ENCODE assay signal across 12 cellular contexts in the genomic region with DNA sequence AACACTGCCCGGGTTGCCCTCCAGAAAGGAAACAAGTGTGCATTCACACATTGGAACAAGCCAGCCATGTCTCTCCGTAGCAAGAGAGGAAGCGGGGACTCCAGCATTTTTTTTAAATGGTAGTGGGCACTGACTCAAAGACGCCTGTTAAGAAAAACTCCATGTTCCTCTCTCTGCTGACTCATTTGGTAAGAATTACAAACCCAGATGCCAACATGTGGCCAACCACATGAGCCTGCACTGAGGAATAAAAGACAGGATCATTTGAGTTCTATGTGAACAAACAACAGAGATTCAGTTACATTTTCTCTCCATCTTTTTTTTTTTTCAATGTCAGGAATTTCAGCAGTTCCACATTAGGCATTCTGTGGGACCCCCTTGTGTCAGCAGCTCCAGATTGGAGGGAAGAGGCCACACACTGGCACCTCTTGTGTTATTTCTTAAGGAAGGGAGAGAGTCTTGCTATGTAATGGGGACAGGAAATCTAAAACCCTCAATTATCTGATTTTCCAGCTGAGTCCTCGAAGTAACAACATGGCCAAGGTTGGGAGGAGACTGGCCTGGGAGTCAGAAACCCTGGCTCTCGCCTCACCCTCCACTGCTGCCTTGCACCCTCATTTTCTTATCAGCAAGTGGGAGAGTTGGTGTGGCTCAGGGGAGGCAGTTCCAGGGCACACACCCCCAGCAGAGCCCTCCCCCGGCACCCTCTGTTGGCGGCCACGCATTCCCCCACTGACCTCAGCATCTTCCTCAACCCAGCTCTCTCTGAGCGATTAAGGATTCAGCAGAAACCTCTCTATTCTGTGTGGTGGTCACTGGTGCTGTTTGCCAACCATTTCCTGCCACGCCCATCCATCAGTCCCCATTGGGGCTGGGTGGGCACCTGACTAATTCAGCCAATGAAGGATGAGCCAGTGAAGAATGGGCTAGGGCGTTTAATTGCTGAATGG.
A peak's percentile ranks its signal among the peaks of the same experiment; 100 is the strongest.
DNase-seq lines count a peak whose midpoint lies in the region; TF ChIP-seq lines count a peak whose summit lies in the region.
"Had no signal": no experiment of that assay in that cellular context is flagged by ENCODE, and none has a peak within 500 bp of the region (broad histone marks: within the 10 kb centered on the region; RNA-seq: fewer than 3 reads in every experiment).

No MANE protein-coding gene starts in this region.

- CTCF ChIA-PET in RWPE1 (lab: Yijun Ruan, JAX): interaction anchor here (0.6 to 1.0 kb wide), 3 partner anchors 13 to 37 kb away, joined by 3 read pairs; no protein-coding TSS in a partner anchor
- CTCF ChIA-PET in HEK293T (lab: Yijun Ruan, JAX): no interaction called here

- H3K27me3 Mint-ChIP-seq in activated T-helper 2 cell treated with anti-CD3 and anti-CD28 coated beads, Interferon-gamma antibody, Interleukin-2, Interleukin-4, amounts not matched to agents 10 μg/mL and 5 μg/mL and 100 μg/mL, durations not matched to agents 14 hours and 24 hours and 36 hours (ENCODE audit: low read depth): no peaks in the 10 kb centered on the region
- H3K27me3 Mint-ChIP-seq: activated CD4-positive, alpha-beta memory T cell treated with anti-CD3 and anti-CD28 coated beads, Interleukin-2, amount 10 ng/mL, durations not matched to agents 7 days and 5 days had no signal

- TF ChIP-seq CTCF in RWPE1 (conservative IDR thresholded peaks at IDR 0.05; ENCODE audit: low read depth) (no peak), epithelial cell of esophagus (IDR thresholded peaks at IDR 0.05; ENCODE audit: insufficient read depth, low read depth, low read length, missing control alignments) (no peak)

- H3K4me3 Mint-ChIP-seq in activated T-helper 2 cell treated with anti-CD3 and anti-CD28 coated beads, Interferon-gamma antibody, Interleukin-2, Interleukin-4, amounts not matched to agents 10 μg/mL and 5 μg/mL and 100 μg/mL, durations not matched to agents 14 hours and 24 hours and 36 hours (ENCODE audit: low read depth): no peak overlapping the region
- H3K4me3 Mint-ChIP-seq: activated CD4-positive, alpha-beta memory T cell treated with anti-CD3 and anti-CD28 coated beads, Interleukin-2, amount 10 ng/mL, durations not matched to agents 7 days and 5 days had no signal

- DNase-seq in Caki2 (ENCODE audit: low read depth): peak; percentile 69
- DNase-seq in RWPE1 (ENCODE audit: low spot score): peak; percentile 63
- DNase-seq in epithelial cell of esophagus (ENCODE audit: low read depth): peak; percentile 73
- peak; percentile 36 for DNase-seq in posterior vena cava (ENCODE audit: low spot score)
- DNase-seq in NCI-H2227 treated with DMSO at 0.1 percent for 48 hours (lab: John Stamatoyannopoulos, UW): no peak
- DNase-seq in activated CD4-positive, alpha-beta T cell treated with anti-CD3 and anti-CD28 coated beads, Interleukin-2, amount 50 U/mL, for 48 hours: no peak
- no peak for DNase-seq in HEK293T (ENCODE audit: extremely low spot score)
- DNase-seq in activated T-helper 2 cell treated with anti-CD3 and anti-CD28 coated beads, Interferon-gamma antibody, Interleukin-2, Interleukin-4, amounts not matched to agents 10 μg/mL and 5 μg/mL and 100 μg/mL, durations not matched to agents 14 hours and 24 hours and 36 hours (ENCODE audit: low spot score): no peak
- DNase-seq: activated CD4-positive, alpha-beta memory T cell treated with anti-CD3 and anti-CD28 coated beads, Interleukin-2, amount 10 ng/mL, durations not matched to agents 7 days and 5 days; body of pancreas; NCI-H187; occipital lobe had no signal

- no peaks in the 10 kb centered on the region for H3K9me3 Mint-ChIP-seq in activated T-helper 2 cell treated with anti-CD3 and anti-CD28 coated beads, Interferon-gamma antibody, Interleukin-2, Interleukin-4, amounts not matched to agents 10 μg/mL and 5 μg/mL and 100 μg/mL, durations not matched to agents 14 hours and 24 hours and 36 hours
- H3K9me3 Mint-ChIP-seq: activated CD4-positive, alpha-beta memory T cell treated with anti-CD3 and anti-CD28 coated beads, Interleukin-2, amount 10 ng/mL, durations not matched to agents 7 days and 5 days had no signal

- H3K27ac Mint-ChIP-seq in activated T-helper 2 cell treated with anti-CD3 and anti-CD28 coated beads, Interferon-gamma antibody, Interleukin-2, Interleukin-4, amounts not matched to agents 10 μg/mL and 5 μg/mL and 100 μg/mL, durations not matched to agents 14 hours and 24 hours and 36 hours: no peak overlapping the region
- H3K27ac Mint-ChIP-seq: activated CD4-positive, alpha-beta memory T cell treated with anti-CD3 and anti-CD28 coated beads, Interleukin-2, amount 10 ng/mL, durations not matched to agents 7 days and 5 days had no signal

- H3K4me3 ChIP-seq in epithelial cell of esophagus (ENCODE audit: low read length): no peak overlapping the region
- H3K4me3 ChIP-seq: body of pancreas had no signal

- intact Hi-C loops in posterior vena cava (cut with DNase I): no loop called here
- intact Hi-C loops in activated T-helper 2 cell treated with anti-CD3 and anti-CD28 coated beads, Interferon-gamma antibody, Interleukin-2, Interleukin-4, amounts not matched to agents 10 μg/mL and 5 μg/mL and 100 μg/mL, durations not matched to agents 14 hours and 24 hours and 36 hours (cut with micrococcal nuclease): no loop called here

- H3K4me1 Mint-ChIP-seq in activated T-helper 2 cell treated with anti-CD3 and anti-CD28 coated beads, Interferon-gamma antibody, Interleukin-2, Interleukin-4, amounts not matched to agents 10 μg/mL and 5 μg/mL and 100 μg/mL, durations not matched to agents 14 hours and 24 hours and 36 hours (ENCODE audit: low read depth): no peaks in the 10 kb centered on the region
- H3K4me1 Mint-ChIP-seq: activated CD4-positive, alpha-beta memory T cell treated with anti-CD3 and anti-CD28 coated beads, Interleukin-2, amount 10 ng/mL, durations not matched to agents 7 days and 5 days had no signal

- in situ Hi-C loops in Caki2 (cut with HindIII; ENCODE audit: low pct_unique_long_range_greater_than_20kb, low sequenced_read_pairs): no loop called here

- H3K27ac ChIP-seq in RWPE1: peak overlapping the region; percentile 89
- H3K27ac ChIP-seq: body of pancreas had no signal

- H3K36me3 Mint-ChIP-seq in activated T-helper 2 cell treated with anti-CD3 and anti-CD28 coated beads, Interferon-gamma antibody, Interleukin-2, Interleukin-4, amounts not matched to agents 10 μg/mL and 5 μg/mL and 100 μg/mL, durations not matched to agents 14 hours and 24 hours and 36 hours (ENCODE audit: low read depth): no peaks in the 10 kb centered on the region

- POLR2A ChIA-PET in RWPE1 (lab: Yijun Ruan, JAX; ENCODE audit: low non-redundant PET) (no interaction called here), HEK293T (lab: Yijun Ruan, JAX) (interaction anchor here (2.2 kb wide), 1 partner anchor 10 kb away, joined by 7 read pairs; no protein-coding TSS in a partner anchor)

TF ChIP-seq in HEK293T, 16 proteins besides CTCF, POLR2A, EP300 and RAD21:
- TF ChIP-seq, protein P1, sequence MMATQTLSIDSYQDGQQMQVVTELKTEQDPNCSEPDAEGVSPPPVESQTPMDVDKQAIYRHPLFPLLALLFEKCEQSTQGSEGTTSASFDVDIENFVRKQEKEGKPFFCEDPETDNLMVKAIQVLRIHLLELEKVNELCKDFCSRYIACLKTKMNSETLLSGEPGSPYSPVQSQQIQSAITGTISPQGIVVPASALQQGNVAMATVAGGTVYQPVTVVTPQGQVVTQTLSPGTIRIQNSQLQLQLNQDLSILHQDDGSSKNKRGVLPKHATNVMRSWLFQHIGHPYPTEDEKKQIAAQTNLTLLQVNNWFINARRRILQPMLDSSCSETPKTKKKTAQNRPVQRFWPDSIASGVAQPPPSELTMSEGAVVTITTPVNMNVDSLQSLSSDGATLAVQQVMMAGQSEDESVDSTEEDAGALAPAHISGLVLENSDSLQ (IDR thresholded peaks at IDR 0.05): no peak
- TF ChIP-seq TARDBP (IDR thresholded peaks at IDR 0.05): no peak
- no peak for TF ChIP-seq FOXA1 (IDR thresholded peaks at IDR 0.05)
- TF ChIP-seq SUZ12 (IDR thresholded peaks at IDR 0.05): no peak
- no peak for TF ChIP-seq ELF4 (IDR thresholded peaks at IDR 0.05)
- no peak for TF ChIP-seq L3MBTL2 (conservative IDR thresholded peaks at IDR 0.05)

Comparison
In these comparisons a context has a peak if more than half of its experiments do, and no peak if none do; other contexts are left out.
1. DNase-seq: peak in Caki2 (single experiment), RWPE1 (single experiment), epithelial cell of esophagus (single experiment) and posterior vena cava (single experiment); none in NCI-H2227 treated with DMSO at 0.1 percent for 48 hours (single experiment), activated CD4-positive, alpha-beta T cell treated with anti-CD3 and anti-CD28 coated beads, Interleukin-2, amount 50 U/mL, for 48 hours (0 of 2), HEK293T (single experiment) and activated T-helper 2 cell treated with anti-CD3 and anti-CD28 coated beads, Interferon-gamma antibody, Interleukin-2, Interleukin-4, amounts not matched to agents 10 μg/mL and 5 μg/mL and 100 μg/mL, durations not matched to agents 14 hours and 24 hours and 36 hours (single experiment).